ENCODE assay signal across 7 cellular contexts in genomic region chr9:129910628-129911567, GRCh38.
A peak's percentile ranks its signal among the peaks of the same experiment; 100 is the strongest.
DNase-seq lines count a peak whose midpoint lies in the region; ATAC-seq, FAIRE-seq and TF ChIP-seq lines count a peak whose summit lies in the region.

No MANE protein-coding gene starts in this region.

- H3K9me1 ChIP-seq in endothelial cell of umbilical vein (replicated peaks; ENCODE audit: control insufficient read depth, extremely low read depth, insufficient read depth, low read length): no peaks in the 10 kb centered on the region

- H3K27ac ChIP-seq in endothelial cell of umbilical vein (ENCODE audit: insufficient read depth, low read depth, low read length) (no peak overlapping the region), OCI-LY7 (ENCODE audit: low read depth, low read length, poor library complexity, severe bottlenecking) (no peak overlapping the region)

- intact Hi-C loops in endothelial cell of umbilical vein (cut with micrococcal nuclease) (no loop called here), sciatic nerve (cut with DNase I) (no loop called here), OCI-LY7 (cut with micrococcal nuclease; ENCODE audit: unreplicated experiment) (no loop called here)

- no peak for DNase-seq in GM12891 (ENCODE audit: insufficient read length, low spot score)
- DNase-seq in RKO (ENCODE audit: low spot score): peak; percentile 96
- peak; percentile 91 for DNase-seq in endothelial cell of umbilical vein (ENCODE audit: low read depth, low spot score)
- no peak for DNase-seq in sciatic nerve (ENCODE audit: low spot score)
- no peak for DNase-seq in GM19240 (ENCODE audit: insufficient read length, low spot score)
- DNase-seq in OCI-LY7 (ENCODE audit: low spot score): no peak

- dilution Hi-C loops in endothelial cell of umbilical vein (cut with MboI; ENCODE audit: extremely low pct_ligation_motif_present, low sequenced_read_pairs): no loop called here

- H4K20me1 ChIP-seq in endothelial cell of umbilical vein (replicated peaks; ENCODE audit: control insufficient read depth, extremely low read depth, insufficient read depth, low read length) (no peaks in the 10 kb centered on the region), OCI-LY7 (ENCODE audit: insufficient read depth, low read length) (no peaks in the 10 kb centered on the region; the same call in 1 of the 2 replicates)

- H3K79me2 ChIP-seq in endothelial cell of umbilical vein (ENCODE audit: control insufficient read depth, insufficient read depth, low read length) (no peaks in the 10 kb centered on the region), OCI-LY7 (ENCODE audit: insufficient read depth, low read depth, low read length) (no peaks in the 10 kb centered on the region)

- no peaks in the 10 kb centered on the region for H3K27me3 ChIP-seq in endothelial cell of umbilical vein (ENCODE audit: control insufficient read depth in 2 of 2, insufficient read depth in 2 of 2, low read length in 2 of 2)

- no peak overlapping the region for H2AFZ ChIP-seq in endothelial cell of umbilical vein (ENCODE audit: low read depth, low read length)
- no peak overlapping the region for H2AFZ ChIP-seq in OCI-LY7 (ENCODE audit: low read length)

- FAIRE-seq in GM12891 (lab: Jason Lieb, UNC) (no peak), endothelial cell of umbilical vein (lab: Jason Lieb, UNC) (peak; percentile 94)

- no peaks in the 10 kb centered on the region for H3K9me3 ChIP-seq in endothelial cell of umbilical vein (replicated peaks; ENCODE audit: control insufficient read depth, insufficient read depth, low read length)
- no peaks in the 10 kb centered on the region for H3K9me3 ChIP-seq in OCI-LY7 (ENCODE audit: low read length)

- CTCF ChIA-PET in endothelial cell of umbilical vein (lab: Charles Lee): interaction anchor here (0.7 to 1.5 kb wide), 7 partner anchors 13 to 149 kb away, joined by 3 to 5 read pairs (median 3); no protein-coding TSS in a partner anchor
- CTCF ChIA-PET in OCI-LY7 (lab: Charles Lee; ENCODE audit: unreplicated experiment): no interaction called here

- H3K36me3 ChIP-seq in endothelial cell of umbilical vein (ENCODE audit: control insufficient read depth in 2 of 2, extremely low read depth in 1 of 2, insufficient read depth in 2 of 2, low read length in 2 of 2): peaks cover 0 to 7% of the 10 kb centered on the region in 2 experiments
- peaks cover 80% of the 10 kb centered on the region for H3K36me3 ChIP-seq in OCI-LY7 (ENCODE audit: insufficient read depth, low read length)

- TF ChIP-seq POLR2A in GM12891 (IDR thresholded peaks at IDR 0.05; ENCODE audit: low read depth, low read length): peak; percentile 75
- no peak for TF ChIP-seq POLR2A in endothelial cell of umbilical vein (IDR thresholded peaks at IDR 0.05; ENCODE audit: low read depth, low read length)

- H3K4me1 ChIP-seq in endothelial cell of umbilical vein (ENCODE audit: control insufficient read depth, extremely low read depth, insufficient read depth, low read length) (no peaks in the 10 kb centered on the region), OCI-LY7 (ENCODE audit: insufficient read depth, low read length, poor library complexity, severe bottlenecking) (no peaks in the 10 kb centered on the region)

- H3K9ac ChIP-seq in endothelial cell of umbilical vein (replicated peaks; ENCODE audit: extremely low read depth, insufficient read depth, low read length): no peak overlapping the region

- POLR2A ChIA-PET in endothelial cell of umbilical vein (lab: Charles Lee): interaction anchor here (1.1 kb wide), 1 partner anchor 13 kb away, joined by 3 read pairs; no protein-coding TSS in a partner anchor
- POLR2A ChIA-PET in OCI-LY7 (lab: Charles Lee): interaction anchor here (0.6 kb wide), 1 partner anchor 47 kb away, joined by 3 read pairs; no protein-coding TSS in a partner anchor

- H3K4me3 ChIP-seq in endothelial cell of umbilical vein (replicated peaks in 1 of 3; ENCODE audit: insufficient read depth in 1 of 3, low read depth in 1 of 3, low read length in 3 of 3): no peak overlapping the region
- H3K4me3 ChIP-seq in OCI-LY7 (ENCODE audit: low read depth, low read length, poor library complexity, severe bottlenecking): no peak overlapping the region

- TF ChIP-seq CTCF in endothelial cell of umbilical vein (IDR thresholded peaks at IDR 0.05; ENCODE audit: extremely low read depth in 1 of 2, insufficient read depth in 1 of 2, low read depth in 1 of 2, low read length in 2 of 2) (no peak), OCI-LY7 (conservative IDR thresholded peaks at IDR 0.05; ENCODE audit: low read length) (no peak)

- no TSS peak for BruUV-seq in endothelial cell of umbilical vein (replicated peaks; lab: Mats Ljungman, UMichigan)
- BruUV-seq in OCI-LY7 (replicated peaks; lab: Mats Ljungman, UMichigan): no TSS peak

- peak; percentile 94 for ATAC-seq in sciatic nerve
- ATAC-seq in GM18498 (IDR thresholded peaks at IDR 0.05; ENCODE audit: unreplicated experiment): no peak

- H3K4me2 ChIP-seq in endothelial cell of umbilical vein (ENCODE audit: insufficient read depth, low read length) (no peak overlapping the region), OCI-LY7 (ENCODE audit: low read length) (no peak overlapping the region)

- H3K9me2 ChIP-seq in OCI-LY7 (ENCODE audit: insufficient read depth, low read length): no peaks in the 10 kb centered on the region

TF ChIP-seq in GM12891, 5 proteins besides CTCF, POLR2A, EP300 and RAD21:
- TF ChIP-seq POU2F2 (IDR thresholded peaks at IDR 0.05; ENCODE audit: low read depth, low read length) (no peak), SPI1 (IDR thresholded peaks at IDR 0.05; ENCODE audit: low read depth, low read length) (no peak)
TF ChIP-seq in GM12891: peak in this region for 0.

TF ChIP-seq in endothelial cell of umbilical vein, 7 proteins besides CTCF, POLR2A, EP300 and RAD21:
- TF ChIP-seq FOS (IDR thresholded peaks at IDR 0.05; ENCODE audit: borderline replicate concordance, insufficient read depth, low read length): peak; percentile 92
- no peak for TF ChIP-seq MAX (IDR thresholded peaks at IDR 0.05; ENCODE audit: insufficient read depth, insufficient read length)
- TF ChIP-seq GATA2 (IDR thresholded peaks at IDR 0.05; ENCODE audit: insufficient read depth, insufficient read length, low read depth, low read length): peak; percentile 91
- TF ChIP-seq JUN (IDR thresholded peaks at IDR 0.05; ENCODE audit: borderline replicate concordance, insufficient read depth, insufficient read length, low read depth): peak; percentile 62
- peak; percentile 36 for TF ChIP-seq MYC (IDR thresholded peaks at IDR 0.05; ENCODE audit: low read depth, low read length)
- TF ChIP-seq POLR2AphosphoS5 (IDR thresholded peaks at IDR 0.05; ENCODE audit: insufficient read depth, low read depth, low read length): peak; percentile 60
- TF ChIP-seq EZH2 (IDR thresholded peaks at IDR 0.05; ENCODE audit: borderline replicate concordance, low read depth, low read length, severe bottlenecking): no peak

Comparison
In these comparisons a context has a peak if more than half of its experiments do, and no peak if none do; other contexts are left out.
1. DNase-seq: peak in RKO (single experiment) and endothelial cell of umbilical vein (single experiment); none in GM12891 (single experiment), sciatic nerve (single experiment), GM19240 (single experiment) and OCI-LY7 (single experiment).